Comparison of ENCODE assay signal across 28 cellular contexts in the genomic region with DNA sequence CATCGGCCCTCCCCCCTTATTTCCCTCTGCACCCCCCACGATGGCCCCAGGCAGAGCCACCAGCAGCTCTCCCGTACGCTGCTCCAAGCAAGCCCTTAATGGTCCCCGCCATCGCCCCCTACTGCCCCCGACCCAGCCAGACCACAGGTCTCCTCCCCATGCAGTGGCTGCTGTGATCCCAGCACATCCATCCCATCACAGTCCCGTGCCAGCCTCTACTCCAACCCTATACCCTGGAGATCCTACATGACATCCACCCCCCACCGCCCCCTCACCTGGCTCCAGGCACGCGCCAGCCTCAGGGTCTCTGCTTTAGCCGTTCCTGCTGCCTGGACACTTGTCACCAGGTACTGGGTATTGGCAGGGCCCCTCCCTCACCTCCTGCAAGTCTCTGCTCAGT.
A peak's percentile ranks its signal among the peaks of the same experiment; 100 is the strongest.
DNase-seq lines count a peak whose midpoint lies in the region; ATAC-seq and TF ChIP-seq lines count a peak whose summit lies in the region.
"Had no signal": no experiment of that assay in that cellular context is flagged by ENCODE, and none has a peak within 500 bp of the region (broad histone marks: within the 10 kb centered on the region; RNA-seq: fewer than 3 reads in every experiment).

No MANE protein-coding gene starts in this region.

- no peak overlapping the region for H3K27ac Mint-ChIP-seq in natural killer cell treated with Interleukin-12 subunit alpha and Interleukin-12 subunit beta and Interleukin-15 and Interleukin-18, amount 100 ng/mL, for 72 hours
- H3K27ac Mint-ChIP-seq in natural killer cell (no peak overlapping the region), neural progenitor cell (peak overlapping the region; percentile 82)
- H3K27ac Mint-ChIP-seq: activated naive CD8-positive, alpha-beta T cell treated with anti-CD3 and anti-CD28 coated beads, Interleukin-2, amount 10 ng/mL, durations not matched to agents 7 days and 5 days; activated T-helper 2 cell treated with anti-CD3 and anti-CD28 coated beads, Interferon-gamma antibody, Interleukin-2, Interleukin-4, amounts not matched to agents 10 μg/mL and 5 μg/mL and 100 μg/mL, durations not matched to agents 14 hours and 24 hours and 36 hours had no signal

- H3K27me3 ChIP-seq in neural progenitor cell = no peaks in the 10 kb centered on the region
- H3K27me3 ChIP-seq: BLaER1 had no signal

- H3K36me3 Mint-ChIP-seq in natural killer cell treated with Interleukin-12 subunit alpha and Interleukin-12 subunit beta and Interleukin-15 and Interleukin-18, amount 100 ng/mL, for 72 hours = no peaks in the 10 kb centered on the region
- H3K36me3 Mint-ChIP-seq in natural killer cell (no peaks in the 10 kb centered on the region), neural progenitor cell (no peaks in the 10 kb centered on the region)
- H3K36me3 Mint-ChIP-seq: activated naive CD8-positive, alpha-beta T cell treated with anti-CD3 and anti-CD28 coated beads, Interleukin-2, amount 10 ng/mL, durations not matched to agents 7 days and 5 days had no signal

- H3K4me2 ChIP-seq in neural progenitor cell = no peak overlapping the region
- H3K4me2 ChIP-seq: BLaER1, PC-9 had no signal

- no peak for ATAC-seq in natural killer cell treated with Interleukin-12 subunit alpha and Interleukin-12 subunit beta and Interleukin-15 and Interleukin-18, amount 100 ng/mL, for 72 hours
- ATAC-seq in natural killer cell (no peak), left cardiac atrium (no peak), GM18873 (IDR thresholded peaks at IDR 0.05; ENCODE audit: low FRiP score, unreplicated experiment) (no peak)

- intact Hi-C loops in natural killer cell (cut with micrococcal nuclease) (no loop called here), left cardiac atrium (cut with DNase I) (no loop called here)

- no peak overlapping the region for H3K4me3 ChIP-seq in neural progenitor cell
- H3K4me3 ChIP-seq: BLaER1, PC-9, prostate gland, skin epidermis, transverse colon had no signal

- H4K20me1 ChIP-seq in neural progenitor cell (ENCODE audit: low read depth) = no peaks in the 10 kb centered on the region
- H4K20me1 ChIP-seq: BLaER1 had no signal

- no peak overlapping the region for H2AFZ ChIP-seq in neural progenitor cell (replicated peaks)
- H2AFZ ChIP-seq: PC-9 had no signal

- H3K4me1 Mint-ChIP-seq in natural killer cell treated with Interleukin-12 subunit alpha and Interleukin-12 subunit beta and Interleukin-15 and Interleukin-18, amount 100 ng/mL, for 72 hours (ENCODE audit: low read depth in 2 of 2) = peaks cover 4 to 6% of the 10 kb centered on the region in 2 donors
- peaks cover 5 to 6% of the 10 kb centered on the region in 2 donors for H3K4me1 Mint-ChIP-seq in natural killer cell
- peaks cover 25% of the 10 kb centered on the region for H3K4me1 Mint-ChIP-seq in neural progenitor cell

- H3K36me3 ChIP-seq in neural progenitor cell = no peaks in the 10 kb centered on the region
- H3K36me3 ChIP-seq: BLaER1, neutrophil, prostate gland, transverse colon had no signal

- no peak overlapping the region for H3K27ac ChIP-seq in neural progenitor cell
- H3K27ac ChIP-seq: BLaER1, neutrophil, PC-9, prostate gland, skin epidermis, transverse colon had no signal

- H3K4me3 Mint-ChIP-seq in natural killer cell treated with Interleukin-12 subunit alpha and Interleukin-12 subunit beta and Interleukin-15 and Interleukin-18, amount 100 ng/mL, for 72 hours = no peak overlapping the region
- H3K4me3 Mint-ChIP-seq in natural killer cell (no peak overlapping the region), neural progenitor cell (no peak overlapping the region)
- H3K4me3 Mint-ChIP-seq: activated naive CD8-positive, alpha-beta T cell treated with anti-CD3 and anti-CD28 coated beads, Interleukin-2, amount 10 ng/mL, durations not matched to agents 7 days and 5 days; central memory CD8-positive, alpha-beta T cell had no signal

- peak; percentile 34 for DNase-seq in natural killer cell treated with Interleukin-12 subunit alpha and Interleukin-12 subunit beta and Interleukin-15 and Interleukin-18, amount 100 ng/mL, for 72 hours (ENCODE audit: low spot score)
- DNase-seq in natural killer cell (no peak), left cardiac atrium (peak; percentile 15), neural progenitor cell (ENCODE audit: low spot score) (no peak), HPDE6-E6E7 (ENCODE audit: extremely low spot score) (no peak), occipital lobe (lab: John Stamatoyannopoulos, UW) (no peak)
- DNase-seq in stimulated activated CD4-positive, alpha-beta T cell treated with anti-CD3 and anti-CD28 coated beads, Interleukin-4, amount 100 ng/mL, for 24 hours = no peak
- DNase-seq: ACHN; DMS79; GF-D8; KBM-7; NCI-H1105 treated with DMSO at 0.1 percent for 48 hours; NCI-H2029; NCI-H526; SIG-M5; stimulated activated CD4-positive, alpha-beta T cell treated with anti-CD3 and anti-CD28 coated beads, Interleukin-1b, Interleukin-23, amount 100 ng/mL, for 48 hours; T-helper 9 cell; transverse colon had no signal

- H3K27me3 Mint-ChIP-seq in natural killer cell treated with Interleukin-12 subunit alpha and Interleukin-12 subunit beta and Interleukin-15 and Interleukin-18, amount 100 ng/mL, for 72 hours = peaks cover 29 to 36% of the 10 kb centered on the region in 2 donors
- H3K27me3 Mint-ChIP-seq in natural killer cell (ENCODE audit: low read depth in 2 of 2) (peaks cover 40 to 55% of the 10 kb centered on the region in 2 donors), neural progenitor cell (ENCODE audit: insufficient read depth, low read depth) (peaks cover 12% of the 10 kb centered on the region)

- TF ChIP-seq CTCF in natural killer cell (IDR thresholded peaks at IDR 0.05) = no peak
- TF ChIP-seq CTCF in neural progenitor cell (IDR thresholded peaks at IDR 0.05) = peak; percentile 15

- H3K4me1 ChIP-seq in neural progenitor cell = peaks cover 16% of the 10 kb centered on the region
- H3K4me1 ChIP-seq: prostate gland, transverse colon had no signal

- H3K9me3 ChIP-seq in neural progenitor cell (ENCODE audit: low read depth) = no peaks in the 10 kb centered on the region
- H3K9me3 ChIP-seq: BLaER1, Caco-2, neutrophil, prostate gland, transverse colon had no signal

- no peak overlapping the region for H3K9ac ChIP-seq in neural progenitor cell
- H3K9ac ChIP-seq: BLaER1 had no signal

- H3K79me2 ChIP-seq in neural progenitor cell (ENCODE audit: low read depth) = no peaks in the 10 kb centered on the region

- no peaks in the 10 kb centered on the region for H3K9me3 Mint-ChIP-seq in natural killer cell treated with Interleukin-12 subunit alpha and Interleukin-12 subunit beta and Interleukin-15 and Interleukin-18, amount 100 ng/mL, for 72 hours
- H3K9me3 Mint-ChIP-seq in natural killer cell (no peaks in the 10 kb centered on the region), neural progenitor cell (peaks cover 2% of the 10 kb centered on the region)
- H3K9me3 Mint-ChIP-seq: activated naive CD8-positive, alpha-beta T cell treated with anti-CD3 and anti-CD28 coated beads, Interleukin-2, amount 10 ng/mL, durations not matched to agents 7 days and 5 days; activated T-helper 2 cell treated with anti-CD3 and anti-CD28 coated beads, Interferon-gamma antibody, Interleukin-2, Interleukin-4, amounts not matched to agents 10 μg/mL and 5 μg/mL and 100 μg/mL, durations not matched to agents 14 hours and 24 hours and 36 hours; central memory CD8-positive, alpha-beta T cell had no signal

- H3F3A ChIP-seq in neural progenitor cell (ENCODE audit: low read depth) = peaks cover 10% of the 10 kb centered on the region

Comparison
In these comparisons a context has a peak if more than half of its experiments do, and no peak if none do; other contexts are left out.
1. DNase-seq: peak in natural killer cell treated with Interleukin-12 subunit alpha and Interleukin-12 subunit beta and Interleukin-15 and Interleukin-18, amount 100 ng/mL, for 72 hours (single experiment) and left cardiac atrium (single experiment); none in natural killer cell (single experiment), neural progenitor cell (single experiment), HPDE6-E6E7 (single experiment), stimulated activated CD4-positive, alpha-beta T cell treated with anti-CD3 and anti-CD28 coated beads, Interleukin-4, amount 100 ng/mL, for 24 hours (single experiment) and occipital lobe (single experiment).